22 cellular contexts compared by ENCODE assay signal in genomic region chr11:8784936-8785335, GRCh38.
"Had no signal": no experiment of that assay in that cellular context is flagged by ENCODE, and none has a peak within 500 bp of the region (broad histone marks: within the 10 kb centered on the region; RNA-seq: fewer than 3 reads in every experiment).

No MANE protein-coding gene starts in this region.

- H3K9me3 Mint-ChIP-seq: activated CD4-positive, alpha-beta memory T cell treated with anti-CD3 and anti-CD28 coated beads, Interleukin-2, amount 10 ng/mL, durations not matched to agents 7 days and 5 days; activated naive CD8-positive, alpha-beta T cell treated with anti-CD3 and anti-CD28 coated beads, Interleukin-2, amount 50 U/mL, for 24 hours; activated T-helper 17 cell treated with anti-CD3 and anti-CD28 coated beads, Interleukin-2, amount 50 U/mL, for 72 hours; central memory CD8-positive, alpha-beta T cell; endodermal cell; nephron had no signal

- H3K36me3 Mint-ChIP-seq: activated CD8-positive, alpha-beta memory T cell treated with anti-CD3 and anti-CD28 coated beads, Interleukin-2, amount 10 ng/mL, durations not matched to agents 7 days and 5 days had no signal

- ATAC-seq: activated CD8-positive, alpha-beta memory T cell treated with anti-CD3 and anti-CD28 coated beads, Interleukin-2, amount 10 ng/mL, durations not matched to agents 7 days and 5 days; activated naive CD8-positive, alpha-beta T cell treated with anti-CD3 and anti-CD28 coated beads, Interleukin-2, amount 50 U/mL, for 24 hours; activated T-helper 17 cell treated with anti-CD3 and anti-CD28 coated beads, Interleukin-2, amount 50 U/mL, for 72 hours had no signal

- H3K4me1 ChIP-seq: colonic mucosa had no signal

- H3K4me3 Mint-ChIP-seq: activated CD4-positive, alpha-beta memory T cell treated with anti-CD3 and anti-CD28 coated beads, Interleukin-2, amount 10 ng/mL, durations not matched to agents 7 days and 5 days; activated CD8-positive, alpha-beta memory T cell treated with anti-CD3 and anti-CD28 coated beads, Interleukin-2, amount 10 ng/mL, durations not matched to agents 7 days and 5 days; activated naive CD8-positive, alpha-beta T cell treated with anti-CD3 and anti-CD28 coated beads, Interleukin-2, amount 50 U/mL, for 24 hours; activated T-helper 17 cell treated with anti-CD3 and anti-CD28 coated beads, Interleukin-2, amount 50 U/mL, for 72 hours; central memory CD8-positive, alpha-beta T cell; endodermal cell; nephron had no signal

- H3K36me3 ChIP-seq: brain microvascular endothelial cell, colonic mucosa, tibial nerve, vagina had no signal

- H3K9me3 ChIP-seq: colonic mucosa, tibial nerve, vagina had no signal

- H3K27me3 ChIP-seq: brain microvascular endothelial cell, colonic mucosa, tibial nerve, vagina had no signal

- DNase-seq: activated CD4-positive, alpha-beta memory T cell treated with anti-CD3 and anti-CD28 coated beads, Interleukin-2, amount 10 ng/mL, durations not matched to agents 7 days and 5 days; activated CD4-positive, alpha-beta T cell treated with anti-CD3 and anti-CD28 coated beads for 4 hours; activated CD8-positive, alpha-beta memory T cell treated with anti-CD3 and anti-CD28 coated beads, Interleukin-2, amount 10 ng/mL, durations not matched to agents 7 days and 5 days; activated naive CD4-positive, alpha-beta T cell treated with Interleukin-2 at 50 U/mL for 16 hours; activated naive CD8-positive, alpha-beta T cell treated with anti-CD3 and anti-CD28 coated beads, Interleukin-2, amount 50 U/mL, for 24 hours; aorta; brain microvascular endothelial cell; colonic mucosa; foreskin melanocyte; kidney glomerular epithelial cell; mesenchymal stem cell; stimulated activated naive CD4-positive, alpha-beta T cell; substantia nigra; SW 1271 had no signal

- H3K4me1 Mint-ChIP-seq: activated naive CD8-positive, alpha-beta T cell treated with anti-CD3 and anti-CD28 coated beads, Interleukin-2, amount 50 U/mL, for 24 hours; activated T-helper 17 cell treated with anti-CD3 and anti-CD28 coated beads, Interleukin-2, amount 50 U/mL, for 72 hours; central memory CD8-positive, alpha-beta T cell had no signal

- H3K4me3 ChIP-seq: colonic mucosa, tibial nerve, vagina had no signal

- H3K27ac ChIP-seq: brain microvascular endothelial cell, colonic mucosa, epithelial cell of prostate, parathyroid adenoma, tibial nerve, vagina had no signal

- H3K27ac Mint-ChIP-seq: activated CD4-positive, alpha-beta memory T cell treated with anti-CD3 and anti-CD28 coated beads, Interleukin-2, amount 10 ng/mL, durations not matched to agents 7 days and 5 days; activated CD8-positive, alpha-beta memory T cell treated with anti-CD3 and anti-CD28 coated beads, Interleukin-2, amount 10 ng/mL, durations not matched to agents 7 days and 5 days; activated naive CD8-positive, alpha-beta T cell treated with anti-CD3 and anti-CD28 coated beads, Interleukin-2, amount 50 U/mL, for 24 hours; activated T-helper 17 cell treated with anti-CD3 and anti-CD28 coated beads, Interleukin-2, amount 50 U/mL, for 72 hours had no signal
